In genomic region chr4:190120108-190120507, GRCh38 we compare ENCODE assay signal across 14 cellular contexts. TPM values are rescaled to one million over a fixed set of nuclear protein-coding genes. Genes with fewer than 3 reads are reported as not detected.
DNase-seq lines count a peak whose midpoint lies in the region; ATAC-seq, FAIRE-seq and TF ChIP-seq lines count a peak whose summit lies in the region.
"Not testable (repeated sequence)": the region's sequence is repeated elsewhere in the genome, so short reads cannot be mapped to it uniquely, and the experiment has no call there.
"Had no signal": no experiment of that assay in that cellular context is flagged by ENCODE, and none has a peak within 500 bp of the region (broad histone marks: within the 10 kb centered on the region; RNA-seq: fewer than 3 reads in every experiment).

No MANE protein-coding gene starts in this region.

- H3K27me3 Mint-ChIP-seq in activated T-cell treated with anti-CD3 and anti-CD28 coated beads, Interleukin-2, amount 50 U/mL, for 72 hours (ENCODE audit: low read depth); osteocyte (ENCODE audit: unreplicated experiment): not testable (repeated sequence)

- DNase-seq in A549 (ENCODE audit: low read depth in 1 of 2, low spot score in 1 of 2) (peak in 1 of 2 experiments; percentile 70), fibroblast of gingiva (ENCODE audit: low read depth) (peak; percentile 0), osteocyte (ENCODE audit: extremely low spot score, unreplicated experiment) (peak; percentile 46)
- not testable (repeated sequence) for DNase-seq in activated T-cell treated with anti-CD3 and anti-CD28 coated beads, Interleukin-2, amount 50 U/mL, for 72 hours

- H3K27me3 ChIP-seq in OCI-LY3 (ENCODE audit: low read depth, low read length), result not testable (repeated sequence)

- not testable (repeated sequence) for H3K9ac ChIP-seq in OCI-LY3 (ENCODE audit: low read length)

- not testable (repeated sequence) for H3K4me3 Mint-ChIP-seq in activated T-cell treated with anti-CD3 and anti-CD28 coated beads, Interleukin-2, amount 50 U/mL, for 72 hours; osteocyte (ENCODE audit: unreplicated experiment)

- not testable (repeated sequence) for FAIRE-seq in A549 (lab: Jason Lieb, UNC)

- not testable (repeated sequence) for H3K79me2 ChIP-seq in OCI-LY3 (ENCODE audit: low read length)

- 33% methylated on average over 8 of the region's 14 CpGs for WGBS in A549 (ENCODE audit: missing lambda C conversion rate)

- not testable (repeated sequence) for H3K9me3 ChIP-seq in A549; OCI-LY3 (ENCODE audit: insufficient read depth, low read length)

- not testable (repeated sequence) for TF ChIP-seq CTCF in A549 (IDR thresholded peaks at IDR 0.05); osteocyte (IDR thresholded peaks at IDR 0.05)
- peak; percentile 19; the same call in 1 of the 2 replicates for TF ChIP-seq CTCF in OCI-LY3 (IDR thresholded peaks at IDR 0.05; ENCODE audit: low read depth, low read length)

- not testable (repeated sequence) for H3K36me3 Mint-ChIP-seq in activated T-cell treated with anti-CD3 and anti-CD28 coated beads, Interleukin-2, amount 50 U/mL, for 72 hours (ENCODE audit: insufficient read depth in 2 of 2); osteocyte (ENCODE audit: unreplicated experiment)

- CTCF ChIA-PET in A549 (lab: Yijun Ruan, JAX), result interaction anchor here (0.8 kb wide), 1 partner anchor 9 kb away, joined by 3 read pairs; no protein-coding TSS in a partner anchor

- not testable (repeated sequence) for H2AFZ ChIP-seq in OCI-LY3 (ENCODE audit: low read depth, low read length)

- TF ChIP-seq RAD21 in A549 (conservative IDR thresholded peaks at IDR 0.05 in 1 of 2, IDR thresholded peaks at IDR 0.05 in 1 of 2), result not testable (repeated sequence)

- not testable (repeated sequence) for H3K36me3 ChIP-seq in OCI-LY3 (replicated peaks; ENCODE audit: low read depth, low read length)

- not testable (repeated sequence) for H3K4me1 ChIP-seq in A549; OCI-LY3 (ENCODE audit: low read length)

- ATAC-seq in A549 (peak; percentile 73 to 86), GM18511 (IDR thresholded peaks at IDR 0.05; ENCODE audit: unreplicated experiment) (peak; percentile 76), GM21619 (IDR thresholded peaks at IDR 0.05; ENCODE audit: unreplicated experiment) (peak; percentile 53), HG03159 (IDR thresholded peaks at IDR 0.05; ENCODE audit: unreplicated experiment) (peak; percentile 67)
- peak; percentile 61 to 85 for ATAC-seq in activated T-cell treated with anti-CD3 and anti-CD28 coated beads, Interleukin-2, amount 50 U/mL, for 72 hours (replicated peaks in 1 of 2)

- not testable (repeated sequence) for H3K4me2 ChIP-seq in A549; OCI-LY3 (ENCODE audit: low read length)

- H3K27ac Mint-ChIP-seq in activated T-cell treated with anti-CD3 and anti-CD28 coated beads, Interleukin-2, amount 50 U/mL, for 72 hours; osteocyte (ENCODE audit: unreplicated experiment): not testable (repeated sequence)

- not testable (repeated sequence) for H4K20me1 ChIP-seq in OCI-LY3 (ENCODE audit: insufficient read depth, low read length)

- POLR2A ChIA-PET in A549 (lab: Yijun Ruan, JAX), result not testable (repeated sequence)

- not testable (repeated sequence) for H3K27ac ChIP-seq in A549; OCI-LY3 (ENCODE audit: low read length)

- H3K4me1 Mint-ChIP-seq in activated T-cell treated with anti-CD3 and anti-CD28 coated beads, Interleukin-2, amount 50 U/mL, for 72 hours (ENCODE audit: low read depth); osteocyte (ENCODE audit: unreplicated experiment): not testable (repeated sequence)

- not testable (repeated sequence) for TF ChIP-seq POLR2A in A549 (IDR thresholded peaks at IDR 0.05; ENCODE audit: low read length)

- H3K9me3 Mint-ChIP-seq in activated T-cell treated with anti-CD3 and anti-CD28 coated beads, Interleukin-2, amount 50 U/mL, for 72 hours; osteocyte (ENCODE audit: unreplicated experiment): not testable (repeated sequence)

- H3K4me3 ChIP-seq in A549; OCI-LY3 (ENCODE audit: low read length): not testable (repeated sequence)

- TF ChIP-seq EP300 in A549 (IDR thresholded peaks at IDR 0.05), result not testable (repeated sequence)

RNA-seq across cellular contexts. Expression of gene DUX4, which starts 53.5 kb away (rescaled TPM):
- not detected in 2 replicates for polyA plus RNA-seq in A549 (2011; rRNA removed)
- not detected in 2 replicates for polyA plus RNA-seq in A549 (2012; cell fraction: cytosol; rRNA removed)
- polyA plus RNA-seq in A549 (2012; cell fraction: nucleus; rRNA removed), result not detected in 2 replicates
- not detected in 3 replicates for polyA plus RNA-seq in A549 (2017; fragmentation: RNase III; extraction: RNeasy Plus Mini Kit Qiagen cat#74134 plus additional on column Dnase treatment)
- polyA minus RNA-seq in A549 (2011; rRNA and poly(A)+ RNA removed), result not detected in 2 replicates
- total RNA-seq in activated T-cell treated with anti-CD3 and anti-CD28 coated beads, Interleukin-2, amount 50 U/mL, for 72 hours, result not detected
- total RNA-seq in osteocyte, result not detected in 2 replicates
- total RNA-seq: A172, dermis microvascular lymphatic vessel endothelial cell, esophagus squamous epithelium, H9, heart right ventricle, right lobe of liver had no signal
- polyA plus RNA-seq: heart right ventricle had no signal

RNA-seq across cellular contexts. Expression of gene DBET, which starts 55.8 kb away (rescaled TPM):
- not detected in 2 replicates for polyA plus RNA-seq in A549 (2011; rRNA removed)
- not detected in 2 replicates for polyA plus RNA-seq in A549 (2012; cell fraction: cytosol; rRNA removed)
- 0.07 TPM in 1 of 2 replicates, not detected in the other for polyA plus RNA-seq in A549 (2012; cell fraction: nucleus; rRNA removed)
- polyA plus RNA-seq in A549 (2017; fragmentation: RNase III; extraction: RNeasy Plus Mini Kit Qiagen cat#74134 plus additional on column Dnase treatment), result 0.03 TPM in 1 of 3 replicates, not detected in the others
- polyA minus RNA-seq in A549 (2011; rRNA and poly(A)+ RNA removed), result not detected in 2 replicates
- not detected for total RNA-seq in activated T-cell treated with anti-CD3 and anti-CD28 coated beads, Interleukin-2, amount 50 U/mL, for 72 hours
- total RNA-seq in osteocyte, result not detected in 2 replicates
- total RNA-seq: A172, dermis microvascular lymphatic vessel endothelial cell, esophagus squamous epithelium, H9, heart right ventricle, right lobe of liver had no signal
- polyA plus RNA-seq: heart right ventricle had no signal
